1 cellular context compared by ENCODE assay signal in genomic region chr17:7403902-7404736, GRCh38.
TF ChIP-seq lines count a peak whose summit lies in the region.

Gene TMEM256 (minus strand): TSS chr17:7404097. CDS start chr17:7404084, 13 bp downstream.

TF ChIP-seq in GM12878, 131 proteins besides CTCF, POLR2A, EP300 and RAD21 (continued from another document and continues in another):
- TF ChIP-seq MLLT1 (IDR thresholded peaks at IDR 0.05) = no peak
- 0 out of 2 replicates have a peak, but pooled peaks have one; percentile 13 for TF ChIP-seq FOXK2 (IDR thresholded peaks at IDR 0.05)
- peak; percentile 58; the same call in 1 of the 2 replicates for TF ChIP-seq SMAD5 (IDR thresholded peaks at IDR 0.05; ENCODE audit: low read depth)
- TF ChIP-seq RUNX3 (IDR thresholded peaks at IDR 0.05; ENCODE audit: low read length) = peak; percentile 82
- no peak for TF ChIP-seq CUX1 (IDR thresholded peaks at IDR 0.05; ENCODE audit: insufficient replicate concordance, low read depth, low read length)
- TF ChIP-seq NR2F1 (conservative IDR thresholded peaks at IDR 0.05) = peak; percentile 41; the same call in 1 of the 2 replicates
- no peak for TF ChIP-seq JUNB (IDR thresholded peaks at IDR 0.05)
- TF ChIP-seq, protein P1, sequence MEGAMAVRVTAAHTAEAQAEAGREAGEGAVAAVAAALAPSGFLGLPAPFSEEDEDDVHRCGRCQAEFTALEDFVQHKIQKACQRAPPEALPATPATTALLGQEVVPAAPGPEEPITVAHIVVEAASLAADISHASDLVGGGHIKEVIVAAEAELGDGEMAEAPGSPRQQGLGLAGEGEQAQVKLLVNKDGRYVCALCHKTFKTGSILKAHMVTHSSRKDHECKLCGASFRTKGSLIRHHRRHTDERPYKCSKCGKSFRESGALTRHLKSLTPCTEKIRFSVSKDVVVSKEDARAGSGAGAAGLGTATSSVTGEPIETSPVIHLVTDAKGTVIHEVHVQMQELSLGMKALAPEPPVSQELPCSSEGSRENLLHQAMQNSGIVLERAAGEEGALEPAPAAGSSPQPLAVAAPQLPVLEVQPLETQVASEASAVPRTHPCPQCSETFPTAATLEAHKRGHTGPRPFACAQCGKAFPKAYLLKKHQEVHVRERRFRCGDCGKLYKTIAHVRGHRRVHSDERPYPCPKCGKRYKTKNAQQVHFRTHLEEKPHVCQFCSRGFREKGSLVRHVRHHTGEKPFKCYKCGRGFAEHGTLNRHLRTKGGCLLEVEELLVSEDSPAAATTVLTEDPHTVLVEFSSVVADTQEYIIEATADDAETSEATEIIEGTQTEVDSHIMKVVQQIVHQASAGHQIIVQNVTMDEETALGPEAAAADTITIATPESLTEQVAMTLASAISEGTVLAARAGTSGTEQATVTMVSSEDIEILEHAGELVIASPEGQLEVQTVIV (IDR thresholded peaks at IDR 0.05; ENCODE audit: borderline replicate concordance, partially characterized antibody) = no peak
- TF ChIP-seq, protein P2, sequence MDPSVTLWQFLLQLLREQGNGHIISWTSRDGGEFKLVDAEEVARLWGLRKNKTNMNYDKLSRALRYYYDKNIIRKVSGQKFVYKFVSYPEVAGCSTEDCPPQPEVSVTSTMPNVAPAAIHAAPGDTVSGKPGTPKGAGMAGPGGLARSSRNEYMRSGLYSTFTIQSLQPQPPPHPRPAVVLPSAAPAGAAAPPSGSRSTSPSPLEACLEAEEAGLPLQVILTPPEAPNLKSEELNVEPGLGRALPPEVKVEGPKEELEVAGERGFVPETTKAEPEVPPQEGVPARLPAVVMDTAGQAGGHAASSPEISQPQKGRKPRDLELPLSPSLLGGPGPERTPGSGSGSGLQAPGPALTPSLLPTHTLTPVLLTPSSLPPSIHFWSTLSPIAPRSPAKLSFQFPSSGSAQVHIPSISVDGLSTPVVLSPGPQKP (IDR thresholded peaks at IDR 0.05; ENCODE audit: low read depth, low read length) = peak; percentile 42; the same call in 1 of the 2 replicates
- TF ChIP-seq YBX1 (IDR thresholded peaks at IDR 0.05) = no peak
- no peak for TF ChIP-seq CEBPZ (IDR thresholded peaks at IDR 0.05; ENCODE audit: low read depth, low read length)
- no peak for TF ChIP-seq E2F4 (IDR thresholded peaks at IDR 0.05; ENCODE audit: low read depth, low read length)
- TF ChIP-seq CBFB (IDR thresholded peaks at IDR 0.05; ENCODE audit: low read depth) = peak; percentile 46; the same call in 1 of the 2 replicates
- no peak for TF ChIP-seq ZNF207 (IDR thresholded peaks at IDR 0.05; ENCODE audit: borderline replicate concordance)
- no peak for TF ChIP-seq PAX8 (IDR thresholded peaks at IDR 0.05)
- no peak for TF ChIP-seq PAX5 (IDR thresholded peaks at IDR 0.05; ENCODE audit: borderline replicate concordance, low read depth, low read length)
- TF ChIP-seq MXI1 (IDR thresholded peaks at IDR 0.05; ENCODE audit: low read depth, low read length) = peak; percentile 60; the same call in 1 of the 2 replicates
- no peak for TF ChIP-seq WRNIP1 (IDR thresholded peaks at IDR 0.05; ENCODE audit: borderline replicate concordance, low read depth, low read length)
- TF ChIP-seq, protein P3, sequence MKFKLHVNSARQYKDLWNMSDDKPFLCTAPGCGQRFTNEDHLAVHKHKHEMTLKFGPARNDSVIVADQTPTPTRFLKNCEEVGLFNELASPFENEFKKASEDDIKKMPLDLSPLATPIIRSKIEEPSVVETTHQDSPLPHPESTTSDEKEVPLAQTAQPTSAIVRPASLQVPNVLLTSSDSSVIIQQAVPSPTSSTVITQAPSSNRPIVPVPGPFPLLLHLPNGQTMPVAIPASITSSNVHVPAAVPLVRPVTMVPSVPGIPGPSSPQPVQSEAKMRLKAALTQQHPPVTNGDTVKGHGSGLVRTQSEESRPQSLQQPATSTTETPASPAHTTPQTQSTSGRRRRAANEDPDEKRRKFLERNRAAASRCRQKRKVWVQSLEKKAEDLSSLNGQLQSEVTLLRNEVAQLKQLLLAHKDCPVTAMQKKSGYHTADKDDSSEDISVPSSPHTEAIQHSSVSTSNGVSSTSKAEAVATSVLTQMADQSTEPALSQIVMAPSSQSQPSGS (IDR thresholded peaks at IDR 0.05; ENCODE audit: low read length) = no peak
- TF ChIP-seq SRF (IDR thresholded peaks at IDR 0.05; ENCODE audit: low read depth in 2 of 2, low read length in 2 of 2) = no peak
- TF ChIP-seq, protein P4, sequence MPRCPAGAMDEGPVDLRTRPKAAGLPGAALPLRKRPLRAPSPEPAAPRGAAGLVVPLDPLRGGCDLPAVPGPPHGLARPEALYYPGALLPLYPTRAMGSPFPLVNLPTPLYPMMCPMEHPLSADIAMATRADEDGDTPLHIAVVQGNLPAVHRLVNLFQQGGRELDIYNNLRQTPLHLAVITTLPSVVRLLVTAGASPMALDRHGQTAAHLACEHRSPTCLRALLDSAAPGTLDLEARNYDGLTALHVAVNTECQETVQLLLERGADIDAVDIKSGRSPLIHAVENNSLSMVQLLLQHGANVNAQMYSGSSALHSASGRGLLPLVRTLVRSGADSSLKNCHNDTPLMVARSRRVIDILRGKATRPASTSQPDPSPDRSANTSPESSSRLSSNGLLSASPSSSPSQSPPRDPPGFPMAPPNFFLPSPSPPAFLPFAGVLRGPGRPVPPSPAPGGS (IDR thresholded peaks at IDR 0.05; ENCODE audit: borderline replicate concordance, insufficient read depth, low read depth, low read length, poor library complexity, severe bottlenecking) = no peak
- TF ChIP-seq SIN3A (IDR thresholded peaks at IDR 0.05; ENCODE audit: low read depth, low read length) = peak; percentile 68
- no peak for TF ChIP-seq CEBPB (IDR thresholded peaks at IDR 0.05; ENCODE audit: borderline replicate concordance in 1 of 2, low read depth in 2 of 2, low read length in 2 of 2)
- TF ChIP-seq POU2F2 (IDR thresholded peaks at IDR 0.05; ENCODE audit: borderline replicate concordance, low read depth, low read length) = peak; percentile 99
- TF ChIP-seq SREBF2 (IDR thresholded peaks at IDR 0.05; ENCODE audit: low read length) = peak; percentile 86
- peak; percentile 73; the same call in 1 of the 2 replicates for TF ChIP-seq IRF3 (IDR thresholded peaks at IDR 0.05)
- TF ChIP-seq RELB (IDR thresholded peaks at IDR 0.05; ENCODE audit: low read depth) = peak; percentile 89
- TF ChIP-seq, protein P5, sequence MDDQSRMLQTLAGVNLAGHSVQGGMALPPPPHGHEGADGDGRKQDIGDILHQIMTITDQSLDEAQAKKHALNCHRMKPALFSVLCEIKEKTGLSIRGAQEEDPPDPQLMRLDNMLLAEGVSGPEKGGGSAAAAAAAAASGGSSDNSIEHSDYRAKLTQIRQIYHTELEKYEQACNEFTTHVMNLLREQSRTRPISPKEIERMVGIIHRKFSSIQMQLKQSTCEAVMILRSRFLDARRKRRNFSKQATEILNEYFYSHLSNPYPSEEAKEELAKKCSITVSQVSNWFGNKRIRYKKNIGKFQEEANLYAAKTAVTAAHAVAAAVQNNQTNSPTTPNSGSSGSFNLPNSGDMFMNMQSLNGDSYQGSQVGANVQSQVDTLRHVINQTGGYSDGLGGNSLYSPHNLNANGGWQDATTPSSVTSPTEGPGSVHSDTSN (IDR thresholded peaks at IDR 0.05; ENCODE audit: insufficient replicate concordance, low read depth, low read length) = no peak
- peak; percentile 18 for TF ChIP-seq SIX5 (IDR thresholded peaks at IDR 0.05; ENCODE audit: low read depth, low read length, severe bottlenecking)
